Comparison of ENCODE assay signal across 8 cellular contexts in the genomic region with DNA sequence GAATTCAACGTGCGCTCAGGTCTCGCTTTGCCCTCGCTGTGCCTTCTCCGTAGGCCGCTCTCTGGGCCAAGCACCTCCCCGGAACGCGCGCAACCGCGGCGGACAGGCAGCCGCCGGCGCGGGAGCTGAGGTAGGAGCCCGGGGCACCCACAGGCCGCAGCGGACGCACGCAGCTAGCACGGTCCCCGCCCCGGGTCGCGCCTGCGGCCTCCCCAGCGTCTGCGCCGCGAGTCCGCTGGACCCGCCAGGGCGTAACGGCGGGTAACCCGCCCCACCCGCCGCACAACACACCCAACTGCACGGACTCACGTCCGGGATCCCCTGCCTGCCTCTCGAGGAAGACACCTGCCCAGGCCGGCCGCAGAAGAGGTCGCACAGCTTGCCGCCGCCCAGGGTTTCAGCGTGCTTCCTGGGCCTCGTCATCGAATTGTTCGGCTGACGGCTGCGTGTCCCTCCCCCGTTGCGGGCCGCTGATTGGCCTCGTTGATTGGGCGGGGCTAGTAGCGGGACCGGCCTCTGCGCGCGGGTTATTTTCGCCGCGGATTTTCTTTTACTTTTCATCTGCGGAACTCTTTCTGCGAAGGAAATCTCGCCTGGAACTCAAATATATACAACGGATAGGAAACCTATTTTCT. TPM values are rescaled to one million over a fixed set of nuclear protein-coding genes. Genes with fewer than 3 reads are reported as not detected.
DNase-seq lines count a peak whose midpoint lies in the region; ATAC-seq, FAIRE-seq and TF ChIP-seq lines count a peak whose summit lies in the region.

Gene CLCC1, minus strand, starts transcription at position 433 of the 635 bp plus-strand sequence. CDS start 13,047 bp downstream, outside the sequence.

- peak within 1 kb of the TSS; percentile 85 for H3K27ac ChIP-seq in keratinocyte (ENCODE audit: control insufficient read depth, insufficient read depth, low read length)

- no peaks in the 10 kb centered on the region for H4K20me1 ChIP-seq in keratinocyte (ENCODE audit: control insufficient read depth, extremely low read depth, insufficient read depth, low read length)

- no peaks in the 10 kb centered on the region for H3K9me1 ChIP-seq in keratinocyte (ENCODE audit: control insufficient read depth, extremely low read depth, insufficient read depth, low read length)

- FAIRE-seq in keratinocyte (lab: Jason Lieb, UNC) = no peak

- peak within 1 kb of the TSS; percentile 84 for H3K4me2 ChIP-seq in keratinocyte (ENCODE audit: control insufficient read depth, extremely low read depth, insufficient read depth, low read depth, low read length)

- H3K4me3 ChIP-seq in AG09309 (ENCODE audit: control insufficient read depth, low read depth, low read length) (peak within 1 kb of the TSS; percentile 68), keratinocyte (ENCODE audit: control insufficient read depth in 2 of 3, extremely low read depth in 1 of 3, insufficient read depth in 2 of 3, low read depth in 1 of 3, low read length in 3 of 3) (peak within 1 kb of the TSS; percentile 65 to 72 (median 70))

- peak within 1 kb of the TSS; percentile 65 for H2AFZ ChIP-seq in keratinocyte (ENCODE audit: control insufficient read depth, low read length)

- H3K27me3 ChIP-seq in keratinocyte (ENCODE audit: control insufficient read depth, extremely low read depth, insufficient read depth, low read length) = no peaks in the 10 kb centered on the region

- H3K9ac ChIP-seq in keratinocyte (ENCODE audit: control insufficient read depth, extremely low read depth, insufficient read depth, low read length) = peak within 1 kb of the TSS; percentile 87

- dilution Hi-C loops in keratinocyte (cut with MboI; ENCODE audit: extremely low pct_ligation_motif_present, low sequenced_read_pairs) = no loop called here

- peak; percentile 89 for ATAC-seq in GM19025 (IDR thresholded peaks at IDR 0.05; ENCODE audit: low read depth, unreplicated experiment)
- peak; percentile 95 for ATAC-seq in HG03342 (IDR thresholded peaks at IDR 0.05; ENCODE audit: unreplicated experiment)

- H3K36me3 ChIP-seq in keratinocyte (ENCODE audit: control insufficient read depth in 2 of 2, extremely low read depth in 1 of 2, insufficient read depth in 2 of 2, low read length in 2 of 2) = peaks cover 2 to 3% of the 10 kb centered on the region in 2 experiments

- H3K9me3 ChIP-seq in keratinocyte (ENCODE audit: control insufficient read depth, low read depth, low read length) = no peaks in the 10 kb centered on the region

- peaks cover 9% of the 10 kb centered on the region for H3K4me1 ChIP-seq in keratinocyte (ENCODE audit: control insufficient read depth, extremely low read depth, insufficient read depth, low read length)

- peak; percentile 49 for DNase-seq in AG09309 (ENCODE audit: low read depth)
- DNase-seq in NCI-H446 treated with DMSO at 0.1 percent for 48 hours (lab: John Stamatoyannopoulos, UW) = peak; percentile 86
- DNase-seq in activated CD4-positive, CD25-positive, alpha-beta regulatory T cell treated with anti-CD3 and anti-CD28 coated beads, Interleukin-2, amount 50 U/mL, for 72 hours = peak; percentile 90
- peak; percentile 67 to 69 for DNase-seq in cerebellar nuclear complex (lab: John Stamatoyannopoulos, UW)
- peak; percentile 40 for DNase-seq in keratinocyte (ENCODE audit: low read depth, low spot score)
- DNase-seq in stimulated activated CD4-positive, alpha-beta T cell treated with anti-CD3 and anti-CD28 coated beads, Interleukin-15, amount 100 ng/mL, for 1 hour (ENCODE audit: low read depth in 1 of 2, low spot score in 1 of 2) = peak; percentile 79 to 83

- H3K79me2 ChIP-seq in keratinocyte (ENCODE audit: control insufficient read depth, insufficient read depth, low read length) = peaks cover 27% of the 10 kb centered on the region

- TF ChIP-seq CTCF in AG09309 (IDR thresholded peaks at IDR 0.05; ENCODE audit: control insufficient read depth, insufficient read depth, low read depth, low read length, missing control alignments) (no peak), keratinocyte (optimal IDR thresholded peaks at IDR 0.05 in 1 of 3, IDR thresholded peaks at IDR 0.05 in 1 of 3, conservative IDR thresholded peaks at IDR 0.05 in 1 of 3; ENCODE audit: extremely low read depth in 1 of 3, insufficient read depth in 2 of 3, low read length in 3 of 3) (no peak)

RNA-seq across cellular contexts. Expression of gene CLCC1, which starts in this region (rescaled TPM):
- 16.3 to 23.4 TPM (median 16.3 TPM) in 3 replicates for polyA plus RNA-seq in keratinocyte
- 6.2 TPM for polyA plus RNA-seq in keratinocyte (2011; ENCODE audit: low read depth)
- polyA plus RNA-seq in keratinocyte (2011; cell fraction: cytosol; rRNA removed) = 7.6 and 9.9 TPM in 2 replicates
- 24.2 and 31.7 TPM in 2 replicates for polyA plus RNA-seq in keratinocyte (2011; cell fraction: nucleus; rRNA removed)
- polyA plus RNA-seq in keratinocyte (2012; ENCODE audit: low replicate concordance) = 8.8 and 13.3 TPM in 2 replicates
- polyA minus RNA-seq in keratinocyte = 5.4 to 12.2 TPM (median 6.6 TPM) in 3 replicates
- 9.6 TPM for polyA minus RNA-seq in keratinocyte (2011; cell fraction: cytosol; rRNA and poly(A)+ RNA removed)
- 18.3 and 29.9 TPM in 2 replicates for polyA minus RNA-seq in keratinocyte (2011; cell fraction: nucleus; rRNA and poly(A)+ RNA removed)

Comparison
In these comparisons a context has a peak if more than half of its experiments do, and no peak if none do; other contexts are left out.
1. Peak in every context shown above with its lines: DNase-seq, ATAC-seq, H3K4me3 ChIP-seq and H3K27ac ChIP-seq.
2. DNase-seq: peak in every context shown above with its lines; median percentile 90 in activated CD4-positive, CD25-positive, alpha-beta regulatory T cell treated with anti-CD3 and anti-CD28 coated beads, Interleukin-2, amount 50 U/mL, for 72 hours; 86 in NCI-H446 treated with DMSO at 0.1 percent for 48 hours; 81 in stimulated activated CD4-positive, alpha-beta T cell treated with anti-CD3 and anti-CD28 coated beads, Interleukin-15, amount 100 ng/mL, for 1 hour; 68 in cerebellar nuclear complex; 49 in AG09309; 40 in keratinocyte.